ENCODE assay signal across 31 cellular contexts in the genomic region with DNA sequence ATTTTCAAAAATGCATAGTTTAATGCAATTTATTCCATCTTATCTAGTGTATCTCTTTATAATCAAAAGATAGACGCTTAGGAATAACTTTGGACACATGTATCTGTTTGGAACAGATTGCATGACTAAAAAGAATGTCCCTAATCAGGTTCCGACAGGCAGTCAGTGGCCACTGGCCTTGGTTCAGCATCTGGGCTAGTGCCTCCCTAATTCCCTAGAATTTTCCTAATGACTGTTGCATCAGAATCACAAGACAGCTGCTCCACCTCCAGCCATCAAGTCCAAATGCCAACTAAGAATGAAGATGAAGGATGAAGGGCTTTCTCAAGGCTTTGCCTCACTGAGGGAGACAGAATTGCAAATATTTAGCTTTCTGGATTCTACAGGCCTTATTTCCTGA.
"Had no signal": no experiment of that assay in that cellular context is flagged by ENCODE, and none has a peak within 500 bp of the region (broad histone marks: within the 10 kb centered on the region; RNA-seq: fewer than 3 reads in every experiment).

No MANE protein-coding gene starts in this region.

- H3K4me3 ChIP-seq: adrenal gland, breast epithelium, cardiac muscle cell, colonic mucosa, dorsolateral prefrontal cortex, esophagus muscularis mucosa had no signal

- H3K9me3 ChIP-seq: adrenal gland, breast epithelium, colonic mucosa had no signal

- H3K27me3 ChIP-seq: adrenal gland, breast epithelium, cardiac muscle cell, colonic mucosa, dorsolateral prefrontal cortex, esophagus muscularis mucosa had no signal

- H3K36me3 ChIP-seq: adrenal gland, breast epithelium, cardiac muscle cell, colonic mucosa, esophagus muscularis mucosa had no signal

- ATAC-seq: activated CD4-positive, alpha-beta T cell treated with anti-CD3 and anti-CD28 coated beads for 36 hours; activated CD8-positive, alpha-beta memory T cell treated with anti-CD3 and anti-CD28 coated beads, Interleukin-2, amount 10 ng/mL, durations not matched to agents 7 days and 5 days; activated CD8-positive, alpha-beta T cell treated with anti-CD3 and anti-CD28 coated beads, Interleukin-2, amount 10 ng/mL, durations not matched to agents 7 days and 5 days; activated naive CD8-positive, alpha-beta T cell treated with anti-CD3 and anti-CD28 coated beads, Interleukin-2, amount 50 U/mL, for 24 hours; T-helper 17 cell had no signal

- H3K4me1 ChIP-seq: adrenal gland, breast epithelium, colonic mucosa, esophagus muscularis mucosa had no signal

- DNase-seq: activated CD4-positive, alpha-beta memory T cell treated with anti-CD3 and anti-CD28 coated beads for 36 hours; activated CD4-positive, alpha-beta T cell treated with anti-CD3 and anti-CD28 coated beads for 36 hours; activated CD4-positive, alpha-beta T cell treated with anti-CD3 and anti-CD28 coated beads, Interleukin-2, amount 10 ng/mL, durations not matched to agents 24 days and 14 days; activated CD4-positive, CD25-positive, alpha-beta regulatory T cell; activated CD4-positive, CD25-positive, alpha-beta regulatory T cell treated with anti-CD3 and anti-CD28 coated beads, Interleukin-2, amount 50 U/mL, for 72 hours; activated CD8-positive, alpha-beta memory T cell treated with anti-CD3 and anti-CD28 coated beads, Interleukin-2, amount 10 ng/mL, durations not matched to agents 7 days and 5 days; activated CD8-positive, alpha-beta memory T cell treated with anti-CD3 and anti-CD28 coated beads, Interleukin-2, amount 50 U/mL, for 4 hours; activated CD8-positive, alpha-beta T cell treated with anti-CD3 and anti-CD28 coated beads, Interleukin-2, amount 10 ng/mL, durations not matched to agents 7 days and 5 days; activated effector memory CD4-positive, alpha-beta T cell treated with anti-CD3 and anti-CD28 coated beads, Interleukin-2, amount 50 U/mL, for 16 hours; activated naive CD4-positive, alpha-beta T cell treated with anti-CD3 and anti-CD28 coated beads for 36 hours; activated naive CD8-positive, alpha-beta T cell treated with anti-CD3 and anti-CD28 coated beads for 36 hours; activated naive CD8-positive, alpha-beta T cell treated with anti-CD3 and anti-CD28 coated beads, Interleukin-2, amount 50 U/mL, for 24 hours; activated T-cell treated with anti-CD3 and anti-CD28 coated beads, Interleukin-2, amount 50 U/mL, for 1 hour; activated T-cell treated with anti-CD3 and anti-CD28 coated beads, Interleukin-2, amount 50 U/mL, for 48 hours; adrenal gland; amygdala; aorta; central memory CD4-positive, alpha-beta T cell; cerebellar nuclear complex; colonic mucosa; dorsolateral prefrontal cortex; effector memory CD4-positive, alpha-beta T cell; endodermal cell; erythroblast; foreskin fibroblast; head of caudate nucleus; T-helper 1 cell; T-helper 17 cell had no signal

- H3K27ac ChIP-seq: adrenal gland, breast epithelium, cardiac muscle cell, colonic mucosa, dorsolateral prefrontal cortex, esophagus muscularis mucosa had no signal
